18 cellular contexts compared by ENCODE assay signal in the genomic region with DNA sequence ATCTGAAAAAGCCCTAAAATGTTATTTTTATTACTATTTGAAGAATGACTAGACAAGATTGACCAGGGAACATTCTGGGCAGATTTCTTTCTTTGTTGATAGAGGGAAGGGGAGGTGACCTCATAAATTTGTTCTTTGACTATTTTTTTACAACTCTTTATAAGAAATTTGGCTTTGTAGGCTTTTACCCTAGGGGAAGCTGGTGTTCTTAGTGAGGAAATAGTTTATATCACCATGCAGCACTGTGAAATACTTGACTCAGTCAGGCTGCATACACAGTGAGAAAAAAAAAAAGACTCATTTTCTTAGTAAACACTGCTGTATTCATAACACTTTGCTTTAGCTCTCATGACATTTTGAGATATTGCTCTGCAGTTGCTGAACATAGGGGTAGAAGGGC.
DNase-seq lines count a peak whose midpoint lies in the region; ATAC-seq and TF ChIP-seq lines count a peak whose summit lies in the region.
"Had no signal": no experiment of that assay in that cellular context is flagged by ENCODE, and none has a peak within 500 bp of the region (broad histone marks: within the 10 kb centered on the region; RNA-seq: fewer than 3 reads in every experiment).

No MANE protein-coding gene starts in this region.

- H3K36me3 ChIP-seq in right atrium auricular region (no peaks in the 10 kb centered on the region), Peyer's patch (no peaks in the 10 kb centered on the region)
- H3K36me3 ChIP-seq: BE2C, right lobe of liver had no signal

- H3K9me3 ChIP-seq in right atrium auricular region (no peaks in the 10 kb centered on the region), Peyer's patch (no peaks in the 10 kb centered on the region)
- H3K9me3 ChIP-seq: BE2C, right lobe of liver had no signal

- peaks cover 0 to 8% of the 10 kb centered on the region in 2 donors for H3K4me1 ChIP-seq in right atrium auricular region
- H3K4me1 ChIP-seq in Peyer's patch: peaks cover 0 to 20% (median 2%) of the 10 kb centered on the region in 4 donors
- H3K4me1 ChIP-seq: BE2C, right lobe of liver had no signal

- TF ChIP-seq CTCF in choroid plexus epithelial cell (conservative IDR thresholded peaks at IDR 0.05; ENCODE audit: low read depth, low read length) (no peak), right atrium auricular region (IDR thresholded peaks at IDR 0.05) (no peak), Peyer's patch (IDR thresholded peaks at IDR 0.05) (no peak), lower leg skin (IDR thresholded peaks at IDR 0.05) (no peak)

- no peak for ATAC-seq in HG03521 (IDR thresholded peaks at IDR 0.05; ENCODE audit: unreplicated experiment)
- ATAC-seq: activated CD8-positive, alpha-beta T cell treated with anti-CD3 and anti-CD28 coated beads for 36 hours; activated T-cell treated with anti-CD3 and anti-CD28 coated beads, Interleukin-2, amount 50 U/mL, for 4 hours; right lobe of liver had no signal

- TF ChIP-seq POLR2A in Peyer's patch (IDR thresholded peaks at IDR 0.05): no peak
- TF ChIP-seq POLR2A in lower leg skin (IDR thresholded peaks at IDR 0.05): no peak

- intact Hi-C loops in lower leg skin (cut with DNase I; ENCODE audit: low total_unique reads): no loop called here

- H3K4me3 ChIP-seq in choroid plexus epithelial cell (ENCODE audit: low read depth, low read length) (no peak overlapping the region), right atrium auricular region (no peak overlapping the region), skeletal muscle cell (ENCODE audit: low read depth, low read length) (no peak overlapping the region), Peyer's patch (no peak overlapping the region), lower leg skin (ENCODE audit: low read depth, poor library complexity, severe bottlenecking) (no peak overlapping the region)
- H3K4me3 ChIP-seq: right lobe of liver had no signal

- peak; percentile 34 for DNase-seq in COLO829 (ENCODE audit: low spot score)
- peak; percentile 18 for DNase-seq in choroid plexus epithelial cell (ENCODE audit: low read depth)
- no peak for DNase-seq in right atrium auricular region (ENCODE audit: low spot score)
- peak; percentile 64 for DNase-seq in skeletal muscle cell (ENCODE audit: low read depth)
- DNase-seq in Peyer's patch: no peak
- DNase-seq in mucosa of gallbladder (ENCODE audit: low spot score): no peak
- DNase-seq in lower leg skin (ENCODE audit: low spot score in 2 of 2): no peak
- DNase-seq: 8988T; activated CD8-positive, alpha-beta T cell treated with anti-CD3 and anti-CD28 coated beads for 36 hours; activated naive CD4-positive, alpha-beta T cell treated with anti-CD3 and anti-CD28 coated beads, Interleukin-2, amount 10 ng/mL, durations not matched to agents 7 days and 5 days; activated T-cell treated with anti-CD3 and anti-CD28 coated beads, Interleukin-2, amount 50 U/mL, for 4 hours; BE2C; cortex of kidney; mesendoderm; NCI-H187; right lobe of liver; SHP77 treated with DMSO at 0.1 percent for 48 hours had no signal

- H3K27me3 ChIP-seq in right atrium auricular region: no peaks in the 10 kb centered on the region
- H3K27me3 ChIP-seq in Peyer's patch: no peaks in the 10 kb centered on the region
- H3K27me3 ChIP-seq: BE2C, right lobe of liver had no signal

- H3K27ac ChIP-seq in right atrium auricular region (peak overlapping the region; percentile 52 to 63), Peyer's patch (peak overlapping the region in 1 of 4 donors; percentile 15)
- H3K27ac ChIP-seq: right lobe of liver had no signal

Comparison
In these comparisons a context has a peak if more than half of its experiments do, and no peak if none do; other contexts are left out.
1. DNase-seq: peak in COLO829 (single experiment), choroid plexus epithelial cell (single experiment) and skeletal muscle cell (single experiment); none in right atrium auricular region (single experiment), Peyer's patch (0 of 3), mucosa of gallbladder (single experiment) and lower leg skin (0 of 2).